In genomic region chr16:69131167-69131748, GRCh38 we compare ENCODE assay signal across 1 cellular context.
TF ChIP-seq lines count a peak whose summit lies in the region.

No MANE protein-coding gene starts in this region.

TF ChIP-seq in GM23338, 12 proteins besides CTCF, POLR2A, EP300 and RAD21 (continued from another document):
- TF ChIP-seq STAT1 (IDR thresholded peaks at IDR 0.05; ENCODE audit: unreplicated experiment): no peak
- no peak for TF ChIP-seq EZH2 (IDR thresholded peaks at IDR 0.05; ENCODE audit: low read depth, unreplicated experiment)
